In genomic region chr16:89971495-89972243, GRCh38 we compare ENCODE assay signal across 8 cellular contexts. TPM values are rescaled to one million over a fixed set of nuclear protein-coding genes. Genes with fewer than 3 reads are reported as not detected.
DNase-seq lines count a peak whose midpoint lies in the region; ATAC-seq, FAIRE-seq and TF ChIP-seq lines count a peak whose summit lies in the region.

No MANE protein-coding gene starts in this region.

- POLR2A ChIA-PET in CD8-positive, alpha-beta T cell (lab: Charles Lee) = interaction anchor here (1.0 to 1.4 kb wide), 3 partner anchors 21 to 98 kb away, joined by 3 to 5 read pairs (median 4); partner anchors contain the start of gene TCF25

- H3K36me3 ChIP-seq in CD8-positive, alpha-beta T cell (ENCODE audit: insufficient read depth, low read length) = no peaks in the 10 kb centered on the region
- no peaks in the 10 kb centered on the region for H3K36me3 ChIP-seq in adrenal gland (replicated peaks in 1 of 2)
- H3K36me3 ChIP-seq in kidney (ENCODE audit: control insufficient read depth in 1 of 2, insufficient read depth in 2 of 2, low read length in 2 of 2) = peaks cover 2 to 6% of the 10 kb centered on the region in 2 donors
- H3K36me3 ChIP-seq in testis (ENCODE audit: low read depth, missing control alignments) = no peaks in the 10 kb centered on the region

- peak; percentile 10 for ATAC-seq in CD8-positive, alpha-beta T cell
- ATAC-seq in HG03097 (IDR thresholded peaks at IDR 0.05; ENCODE audit: low FRiP score, unreplicated experiment) = peak; percentile 11

- TF ChIP-seq POLR2A in adrenal gland (IDR thresholded peaks at IDR 0.05) (no peak), testis (IDR thresholded peaks at IDR 0.05) (no peak)

- DNase-seq in CD8-positive, alpha-beta T cell = peak in 1 of 7 experiments; percentile 21
- DNase-seq in adrenal gland (peak in 4 of 7 donors; percentile 22 to 28 (median 25)), kidney (peak; percentile 86), testis (peak; percentile 42), germinal center (ENCODE audit: low spot score) (no peak), inferior parietal cortex (ENCODE audit: extremely low spot score) (no peak)
- no peak for DNase-seq in effector CD8-positive, alpha-beta T cell (lab: John Stamatoyannopoulos, UW)

- peaks cover 6% of the 10 kb centered on the region for H3K36me3 Mint-ChIP-seq in CD8-positive, alpha-beta T cell

- no peaks in the 10 kb centered on the region for H3K27me3 ChIP-seq in CD8-positive, alpha-beta T cell (ENCODE audit: insufficient read depth, low read length)
- H3K27me3 ChIP-seq in adrenal gland = no peaks in the 10 kb centered on the region
- H3K27me3 ChIP-seq in testis = no peaks in the 10 kb centered on the region

- no peak for FAIRE-seq in kidney (lab: Jason Lieb, UNC)

- peaks cover 35% of the 10 kb centered on the region for H3K4me1 Mint-ChIP-seq in CD8-positive, alpha-beta T cell (ENCODE audit: low read depth)

- no peaks in the 10 kb centered on the region for H3K9me3 Mint-ChIP-seq in CD8-positive, alpha-beta T cell

- TF ChIP-seq CTCF in CD8-positive, alpha-beta T cell (IDR thresholded peaks at IDR 0.05) = no peak
- no peak for TF ChIP-seq CTCF in adrenal gland (IDR thresholded peaks at IDR 0.05)
- no peak for TF ChIP-seq CTCF in kidney (IDR thresholded peaks at IDR 0.05; ENCODE audit: borderline replicate concordance, extremely low read depth, insufficient read depth)
- TF ChIP-seq CTCF in testis (IDR thresholded peaks at IDR 0.05) = no peak

- H3K4me3 ChIP-seq in CD8-positive, alpha-beta T cell (ENCODE audit: low read depth, low read length) = peak overlapping the region; percentile 73
- H3K4me3 ChIP-seq in adrenal gland = peak overlapping the region; percentile 35 to 99 (median 60)
- peak overlapping the region; percentile 86 to 96 for H3K4me3 ChIP-seq in kidney (ENCODE audit: low read length in 2 of 2)
- peak overlapping the region; percentile 82 to 97 for H3K4me3 ChIP-seq in testis

- H3K27me3 Mint-ChIP-seq in CD8-positive, alpha-beta T cell (ENCODE audit: low read depth) = no peaks in the 10 kb centered on the region

- H3K4me3 Mint-ChIP-seq in CD8-positive, alpha-beta T cell = peak overlapping the region; percentile 98

- CTCF ChIA-PET in CD8-positive, alpha-beta T cell (lab: Charles Lee) = interaction anchor here (0.8 to 1.7 kb wide), 3 partner anchors 10 to 61 kb away, joined by 3 to 8 read pairs (median 3); no protein-coding TSS in a partner anchor

- H3K27ac Mint-ChIP-seq in CD8-positive, alpha-beta T cell = peak overlapping the region; percentile 84

- no peaks in the 10 kb centered on the region for H3K9me3 ChIP-seq in CD8-positive, alpha-beta T cell (ENCODE audit: low read length)
- no peaks in the 10 kb centered on the region for H3K9me3 ChIP-seq in adrenal gland (replicated peaks in 1 of 3)
- H3K9me3 ChIP-seq in kidney (ENCODE audit: control insufficient read depth in 1 of 2, low read length in 2 of 2) = no peaks in the 10 kb centered on the region
- H3K9me3 ChIP-seq in testis = no peaks in the 10 kb centered on the region

- 40 to 68% (median 47%) methylated on average over 22 to 42 of the region's 42 CpGs for WGBS in adrenal gland, 4 donors
- 41 to 46% methylated on average over 22 to 42 of the region's 42 CpGs for WGBS in testis, 2 donors

- intact Hi-C loops in CD8-positive, alpha-beta T cell (cut with DNase I, micrococcal nuclease) = loop anchor here (1.0 to 5.0 kb wide), 9 partner anchors 23 to 314 kb away; partner anchors contain the start of genes DEF8 (in 2 of the 2), CDK10 (in 1 of the 2), CHMP1A (in 1 of the 2) and SPATA2L (in 1 of the 2)
- intact Hi-C loops in adrenal gland (cut with DNase I) (no loop called here), kidney (cut with DNase I) (no loop called here), testis (cut with DNase I; ENCODE audit: low total_unique reads) (no loop called here)

- peaks cover 24% of the 10 kb centered on the region for H3K4me1 ChIP-seq in CD8-positive, alpha-beta T cell (ENCODE audit: insufficient read depth, low read length)
- H3K4me1 ChIP-seq in adrenal gland (replicated peaks in 1 of 2) = peaks cover 7 to 26% of the 10 kb centered on the region in 2 donors
- H3K4me1 ChIP-seq in kidney (ENCODE audit: control insufficient read depth in 1 of 2, insufficient read depth in 1 of 2, low read depth in 1 of 2, low read length in 2 of 2) = peaks cover 7 to 18% of the 10 kb centered on the region in 2 donors
- H3K4me1 ChIP-seq in testis = peaks cover 21% of the 10 kb centered on the region

- H3K9ac ChIP-seq in kidney (ENCODE audit: low read length in 2 of 2) = peak overlapping the region in 1 of 2 donors; percentile 93

- peak overlapping the region; percentile 77 for H3K27ac ChIP-seq in CD8-positive, alpha-beta T cell (ENCODE audit: low read depth, low read length)
- H3K27ac ChIP-seq in adrenal gland (peak overlapping the region in 4 of 5 donors; percentile 89 to 96 (median 92)), kidney (ENCODE audit: low read depth in 2 of 2, low read length in 2 of 2) (peak overlapping the region in 1 of 2 donors; percentile 97), testis (peak overlapping the region; percentile 95 to 97)

RNA-seq across cellular contexts. Expression of gene DEF8, which starts 23.1 kb away (rescaled TPM):
- 10 to 100 TPM; 27.1 to 30.0 TPM for total RNA-seq in CD8-positive, alpha-beta T cell
- total RNA-seq in adrenal gland (10 to 100 TPM; 44.2 to 95.0 (median 62.7) TPM), kidney (66.2 TPM), testis (10 to 100 TPM; 38.1 to 46.4 TPM)
- polyA plus RNA-seq in adrenal gland (10 to 100 TPM; 21.4 to 89.1 (median 89.0) TPM), kidney (ENCODE audit: insufficient read depth, low read depth, low replicate concordance) (39.3 TPM), testis (ENCODE audit: insufficient read depth, low read depth, low replicate concordance) (26.8 TPM)

RNA-seq across cellular contexts. Expression of gene DBNDD1, which starts 47.6 kb away (rescaled TPM):
- total RNA-seq in CD8-positive, alpha-beta T cell = 1 to 10 TPM in 1 of 2 experiments, under 1 TPM in 1; 0.58 to 1.2 TPM
- 10 to 100 TPM in 1 of 8 donors, 1 to 10 TPM in 7; 4.8 to 24.2 (median 8.0) TPM for total RNA-seq in adrenal gland
- polyA plus RNA-seq in adrenal gland = 1 to 10 TPM; 3.3 to 6.7 (median 5.5) TPM
- total RNA-seq in kidney = 16.3 TPM
- polyA plus RNA-seq in kidney (ENCODE audit: insufficient read depth, low read depth, low replicate concordance) = 15.1 TPM
- total RNA-seq in testis = 1 to 10 TPM; 4.7 to 5.1 TPM
- polyA plus RNA-seq in testis (ENCODE audit: insufficient read depth, low read depth, low replicate concordance) = 2.3 TPM

RNA-seq across cellular contexts. Expression of gene TUBB3, which starts 48.5 kb away (rescaled TPM):
- under 1 TPM; 0.62 to 0.86 TPM for total RNA-seq in CD8-positive, alpha-beta T cell
- total RNA-seq in adrenal gland (10 to 100 TPM in 7 of 8 donors, 1 to 10 TPM in 1; 6.4 to 63.8 (median 18.2) TPM), kidney (35.0 TPM), testis (10 to 100 TPM; 38.8 to 61.7 TPM)
- polyA plus RNA-seq in adrenal gland (10 to 100 TPM; 12.5 to 13.2 (median 12.9) TPM), kidney (ENCODE audit: insufficient read depth, low read depth, low replicate concordance) (3.4 TPM), testis (ENCODE audit: insufficient read depth, low read depth, low replicate concordance) (56.5 TPM)

RNA-seq across cellular contexts. Expression of gene MC1R, which starts 53.0 kb away (rescaled TPM):
- total RNA-seq in CD8-positive, alpha-beta T cell = 1 to 10 TPM; 5.4 to 6.4 TPM
- 1 to 10 TPM in 7 of 8 donors, under 1 TPM in 1; 0.72 to 8.2 (median 5.7) TPM for total RNA-seq in adrenal gland
- polyA plus RNA-seq in adrenal gland = 10 to 100 TPM in 2 of 3 donors, under 1 TPM in 1; 0.55 to 20.4 (median 10.0) TPM
- total RNA-seq in kidney = 13.5 TPM
- polyA plus RNA-seq in kidney (ENCODE audit: insufficient read depth, low read depth, low replicate concordance) = 2.1 TPM
- 10 to 100 TPM; 40.0 to 53.7 TPM for total RNA-seq in testis
- polyA plus RNA-seq in testis (ENCODE audit: insufficient read depth, low read depth, low replicate concordance) = 30.1 TPM

Comparison
In these comparisons a context has a peak if more than half of its experiments do, and no peak if none do; other contexts are left out.
1. DNase-seq: peak in adrenal gland (4 of 7), kidney (single experiment) and testis (single experiment); none in germinal center (single experiment), effector CD8-positive, alpha-beta T cell (single experiment) and inferior parietal cortex (single experiment).
2. intact Hi-C loops: an anchor here in CD8-positive, alpha-beta T cell (1.0 to 5.0 kb wide); none called in adrenal gland, kidney and testis.
3. Peak in every context shown above with its lines, with median percentiles within 50 percentile points of each other: H3K4me3 ChIP-seq.